ENCODE assay signal across 8 cellular contexts in the genomic region with DNA sequence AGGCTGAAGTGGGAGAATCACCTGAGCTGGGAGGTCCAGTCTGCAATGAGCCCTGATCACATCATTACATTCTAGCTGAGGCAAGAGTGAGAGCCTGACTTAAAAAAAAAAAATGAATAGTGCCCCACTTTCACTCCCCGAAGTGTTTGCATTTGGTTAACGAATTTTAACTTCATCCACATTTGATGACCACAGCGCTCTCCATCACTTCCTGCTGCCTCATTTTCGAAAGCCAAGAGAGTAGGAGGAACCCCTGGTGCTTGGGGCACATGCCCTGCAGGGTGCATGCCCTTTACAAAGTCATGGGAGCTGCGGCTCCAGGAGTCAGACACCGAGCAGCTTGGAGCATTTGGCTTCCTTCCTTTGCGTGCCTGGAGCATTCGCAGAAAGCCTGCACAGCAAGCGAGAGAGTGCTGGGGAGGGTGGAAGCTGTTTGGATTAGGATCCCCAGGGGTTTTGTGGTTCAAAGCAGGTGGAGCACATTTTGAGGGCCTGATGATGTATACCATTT.
DNase-seq lines count a peak whose midpoint lies in the region; ATAC-seq lines count a peak whose summit lies in the region.
"Not testable (repeated sequence)": the region's sequence is repeated elsewhere in the genome, so short reads cannot be mapped to it uniquely, and the experiment has no call there.

No MANE protein-coding gene starts in this region.

- H4K91ac ChIP-seq in neuronal stem cell (ENCODE audit: low read depth, low read length, poor library complexity) = not testable (repeated sequence)

- ATAC-seq in GM18909 (IDR thresholded peaks at IDR 0.05; ENCODE audit: poor library complexity, unreplicated experiment) (peak; percentile 85), HG03196 (IDR thresholded peaks at IDR 0.05; ENCODE audit: unreplicated experiment) (peak; percentile 82)

- not testable (repeated sequence) for H3K4ac ChIP-seq in neuronal stem cell (ENCODE audit: low read length)

- not testable (repeated sequence) for H2AFZ ChIP-seq in neuronal stem cell (ENCODE audit: low read length)

- H3K4me1 ChIP-seq in neuronal stem cell (ENCODE audit: control insufficient read depth in 2 of 2, insufficient read depth in 1 of 2, low read depth in 1 of 2, low read length in 2 of 2) = not testable (repeated sequence)

- H3K27ac ChIP-seq in neuronal stem cell (replicated peaks; ENCODE audit: low read length) = not testable (repeated sequence)

- H3K27me3 ChIP-seq in neuronal stem cell (ENCODE audit: control insufficient read depth in 3 of 3, insufficient read depth in 3 of 3, low read depth in 1 of 3, low read length in 3 of 3) = not testable (repeated sequence)

- not testable (repeated sequence) for H3K4me3 ChIP-seq in neuronal stem cell (ENCODE audit: low read length in 2 of 2)

- not testable (repeated sequence) for H3K14ac ChIP-seq in neuronal stem cell (ENCODE audit: low read length)

- not testable (repeated sequence) for H3K18ac ChIP-seq in neuronal stem cell (ENCODE audit: low read length)

- not testable (repeated sequence) for H2BK15ac ChIP-seq in neuronal stem cell (ENCODE audit: low read length)

- H3K9ac ChIP-seq in neuronal stem cell (ENCODE audit: low read depth, low read length, poor library complexity) = not testable (repeated sequence)

- not testable (repeated sequence) for H2BK12ac ChIP-seq in neuronal stem cell (ENCODE audit: low read length)

- H3K79me1 ChIP-seq in neuronal stem cell (ENCODE audit: low read depth, low read length) = not testable (repeated sequence)

- peak overlapping the region; percentile 18 for H3K4me2 ChIP-seq in neuronal stem cell (ENCODE audit: insufficient read depth, low read length, poor library complexity, severe bottlenecking)

- H2BK120ac ChIP-seq in neuronal stem cell (ENCODE audit: low read depth, low read length) = not testable (repeated sequence)

- H4K8ac ChIP-seq in neuronal stem cell (ENCODE audit: low read depth, low read length) = peak overlapping the region; percentile 17

- no CpG with 5 or more reads among the region's 9 CpGs for WGBS in neuronal stem cell (ENCODE audit: extremely low coverage in 2 of 2, insufficient read length in 2 of 2, insufficient replicate concordance in 1 of 2), 2 donors

- not testable (repeated sequence) for H3K23ac ChIP-seq in neuronal stem cell (ENCODE audit: low read depth, low read length, poor library complexity)

- DNase-seq in COR-L47 (lab: John Stamatoyannopoulos, UW) = peak; percentile 12
- peak; percentile 6 for DNase-seq in GOT3 (lab: John Stamatoyannopoulos, UW)
- DNase-seq in NCI-H1436 treated with DMSO at 0.1 percent for 48 hours (lab: John Stamatoyannopoulos, UW) = peak; percentile 37
- DNase-seq in SKM-1 treated with dmso at 0.1 percent for 144 hours (lab: John Stamatoyannopoulos, UW; ENCODE audit: unreplicated experiment) = peak; percentile 5
- DNase-seq in epidermal melanocyte (ENCODE audit: insufficient read length, low spot score) = peak; percentile 18
- not testable (repeated sequence) for DNase-seq in neuronal stem cell (ENCODE audit: low spot score)

- not testable (repeated sequence) for H2AK5ac ChIP-seq in neuronal stem cell (ENCODE audit: low read depth, low read length)

- not testable (repeated sequence) for H3K36me3 ChIP-seq in neuronal stem cell (replicated peaks in 1 of 2; ENCODE audit: control insufficient read depth in 2 of 2, insufficient read depth in 2 of 2, low read length in 2 of 2)

- not testable (repeated sequence) for H3K9me3 ChIP-seq in neuronal stem cell (replicated peaks in 1 of 2; ENCODE audit: control insufficient read depth in 2 of 2, insufficient read depth in 1 of 2, low read depth in 1 of 2, low read length in 2 of 2)

- H2BK5ac ChIP-seq in neuronal stem cell (ENCODE audit: low read length) = not testable (repeated sequence)
